In genomic region chr6:15507746-15508145, GRCh38 we compare ENCODE assay signal across 28 cellular contexts.
DNase-seq lines count a peak whose midpoint lies in the region; ATAC-seq and TF ChIP-seq lines count a peak whose summit lies in the region.
"Had no signal": no experiment of that assay in that cellular context is flagged by ENCODE, and none has a peak within 500 bp of the region (broad histone marks: within the 10 kb centered on the region; RNA-seq: fewer than 3 reads in every experiment).

No MANE protein-coding gene starts in this region.

- ATAC-seq in activated T-cell treated with anti-CD3 and anti-CD28 coated beads, Interleukin-2, amount 50 U/mL, for 4 hours = no peak
- ATAC-seq in T-helper 17 cell (no peak), GM19452 (IDR thresholded peaks at IDR 0.05; ENCODE audit: unreplicated experiment) (no peak), HG03025 (IDR thresholded peaks at IDR 0.05; ENCODE audit: low FRiP score, unreplicated experiment) (no peak), HG03280 (IDR thresholded peaks at IDR 0.05; ENCODE audit: unreplicated experiment) (no peak)
- ATAC-seq: heart right ventricle; lower lobe of right lung; naive thymus-derived CD8-positive, alpha-beta T cell; Panc1 had no signal

- H3K9me3 ChIP-seq in T-helper 17 cell (ENCODE audit: control insufficient read depth, low read length, poor library complexity, severe bottlenecking) = no peaks in the 10 kb centered on the region
- no peaks in the 10 kb centered on the region for H3K9me3 ChIP-seq in sigmoid colon
- H3K9me3 ChIP-seq: heart right ventricle, lower lobe of right lung, ovary, suprapubic skin had no signal

- H3K4me3 ChIP-seq in sigmoid colon = no peak overlapping the region
- H3K4me3 ChIP-seq: GM23248, heart right ventricle, lower lobe of right lung, ovary, suprapubic skin had no signal

- intact Hi-C loops in sigmoid colon (cut with DNase I) = no loop called here

- H3K27me3 Mint-ChIP-seq in activated T-cell treated with anti-CD3 and anti-CD28 coated beads, Interleukin-2, amount 50 U/mL, for 24 hours = no peaks in the 10 kb centered on the region
- H3K27me3 Mint-ChIP-seq in activated T-cell treated with anti-CD3 and anti-CD28 coated beads, Interleukin-2, amount 50 U/mL, for 4 hours (ENCODE audit: low read depth) = no peaks in the 10 kb centered on the region
- H3K27me3 Mint-ChIP-seq in T-helper 17 cell = no peaks in the 10 kb centered on the region
- H3K27me3 Mint-ChIP-seq in immature natural killer cell (ENCODE audit: low read depth in 3 of 3) = peaks cover 16 to 29% (median 19%) of the 10 kb centered on the region in 3 donors
- H3K27me3 Mint-ChIP-seq: naive thymus-derived CD8-positive, alpha-beta T cell had no signal

- no peak for TF ChIP-seq CTCF in sigmoid colon (IDR thresholded peaks at IDR 0.05)

- no peak for TF ChIP-seq EP300 in sigmoid colon (IDR thresholded peaks at IDR 0.05)

- TF ChIP-seq POLR2A in sigmoid colon (IDR thresholded peaks at IDR 0.05) = no peak

- H3K27ac Mint-ChIP-seq in activated T-cell treated with anti-CD3 and anti-CD28 coated beads, Interleukin-2, amount 50 U/mL, for 24 hours = peak overlapping the region; percentile 61
- H3K27ac Mint-ChIP-seq in T-helper 17 cell (peak overlapping the region; percentile 72), immature natural killer cell (peak overlapping the region in 5 of 6 donors; percentile 41 to 88 (median 69))
- H3K27ac Mint-ChIP-seq: HFFc6 had no signal

- no peak for DNase-seq in activated T-cell treated with anti-CD3 and anti-CD28 coated beads, Interleukin-2, amount 50 U/mL, for 24 hours
- DNase-seq in activated T-cell treated with anti-CD3 and anti-CD28 coated beads, Interleukin-2, amount 50 U/mL, for 4 hours = no peak
- DNase-seq in T-helper 17 cell = no peak
- DNase-seq in immature natural killer cell = no peak
- DNase-seq in sigmoid colon = peak; percentile 29
- DNase-seq: activated naive CD4-positive, alpha-beta T cell; activated T-cell treated with anti-CD3 and anti-CD28 coated beads, Interleukin-2, amount 50 U/mL, for 1 hour; amniotic stem cell; brain microvascular endothelial cell; GM23248; heart right ventricle; HFFc6; KG1; lower lobe of right lung; MM.1S; naive thymus-derived CD8-positive, alpha-beta T cell; NCI-H446 treated with DMSO at 0.1 percent for 48 hours; NCI-H774; retina; SHP77 treated with DMSO at 0.1 percent for 48 hours; small intestine; stimulated activated naive CD4-positive, alpha-beta T cell treated with Interleukin-2 at 50 U/mL for 16 hours had no signal

- WGBS in sigmoid colon, 2 donors = 89 to 93% methylated on average over 14 of the region's 14 CpGs

- H3K4me1 ChIP-seq in sigmoid colon = peaks cover 0 to 36% (median 24%) of the 10 kb centered on the region in 4 donors

- H3K4me1 Mint-ChIP-seq in activated T-cell treated with anti-CD3 and anti-CD28 coated beads, Interleukin-2, amount 50 U/mL, for 24 hours (ENCODE audit: low read depth) = peaks cover 2% of the 10 kb centered on the region
- no peaks in the 10 kb centered on the region for H3K4me1 Mint-ChIP-seq in activated T-cell treated with anti-CD3 and anti-CD28 coated beads, Interleukin-2, amount 50 U/mL, for 4 hours (ENCODE audit: low read depth)
- peaks cover 6% of the 10 kb centered on the region for H3K4me1 Mint-ChIP-seq in T-helper 17 cell
- H3K4me1 Mint-ChIP-seq in immature natural killer cell = peaks cover 53 to 78% of the 10 kb centered on the region in 2 donors

- no peaks in the 10 kb centered on the region for H3K27me3 ChIP-seq in sigmoid colon
- H3K27me3 ChIP-seq: brain microvascular endothelial cell, heart right ventricle, ovary, suprapubic skin had no signal

- H3K36me3 Mint-ChIP-seq in activated T-cell treated with anti-CD3 and anti-CD28 coated beads, Interleukin-2, amount 50 U/mL, for 24 hours (ENCODE audit: low read depth) = peaks cover 99% of the 10 kb centered on the region
- H3K36me3 Mint-ChIP-seq in activated T-cell treated with anti-CD3 and anti-CD28 coated beads, Interleukin-2, amount 50 U/mL, for 4 hours (ENCODE audit: insufficient read depth) = peaks cover 58% of the 10 kb centered on the region
- peaks cover 8% of the 10 kb centered on the region for H3K36me3 Mint-ChIP-seq in T-helper 17 cell (ENCODE audit: low read depth)
- peaks cover 14 to 32% (median 18%) of the 10 kb centered on the region in 3 donors for H3K36me3 Mint-ChIP-seq in immature natural killer cell

- no peak overlapping the region for H3K4me3 Mint-ChIP-seq in activated T-cell treated with anti-CD3 and anti-CD28 coated beads, Interleukin-2, amount 50 U/mL, for 24 hours
- no peak overlapping the region for H3K4me3 Mint-ChIP-seq in activated T-cell treated with anti-CD3 and anti-CD28 coated beads, Interleukin-2, amount 50 U/mL, for 4 hours
- no peak overlapping the region for H3K4me3 Mint-ChIP-seq in T-helper 17 cell
- peak overlapping the region in 1 of 5 donors; percentile 73 for H3K4me3 Mint-ChIP-seq in immature natural killer cell
- H3K4me3 Mint-ChIP-seq: HFFc6 had no signal

- no peak overlapping the region for H3K27ac ChIP-seq in sigmoid colon
- H3K27ac ChIP-seq: brain microvascular endothelial cell, GM23248, lower lobe of right lung, ovary, suprapubic skin had no signal

- H3K9me3 Mint-ChIP-seq in activated T-cell treated with anti-CD3 and anti-CD28 coated beads, Interleukin-2, amount 50 U/mL, for 24 hours = no peaks in the 10 kb centered on the region
- no peaks in the 10 kb centered on the region for H3K9me3 Mint-ChIP-seq in activated T-cell treated with anti-CD3 and anti-CD28 coated beads, Interleukin-2, amount 50 U/mL, for 4 hours
- no peaks in the 10 kb centered on the region for H3K9me3 Mint-ChIP-seq in immature natural killer cell
- H3K9me3 Mint-ChIP-seq: HFFc6; naive thymus-derived CD8-positive, alpha-beta T cell had no signal

- peaks cover 0 to 46% (median 21%) of the 10 kb centered on the region in 4 donors for H3K36me3 ChIP-seq in sigmoid colon
- H3K36me3 ChIP-seq: ovary had no signal
